ENCODE assay signal across 16 cellular contexts in genomic region chr2:216837740-216838139, GRCh38. TPM values are rescaled to one million over a fixed set of nuclear protein-coding genes. Genes with fewer than 3 reads are reported as not detected.
"Had no signal": no experiment of that assay in that cellular context is flagged by ENCODE, and none has a peak within 500 bp of the region (broad histone marks: within the 10 kb centered on the region; RNA-seq: fewer than 3 reads in every experiment).

No MANE protein-coding gene starts in this region.

- H3K27me3 ChIP-seq: body of pancreas, hepatocyte, stomach, uterus had no signal

- H3K9me3 ChIP-seq: body of pancreas, lower lobe of right lung, psoas muscle, stomach, uterus had no signal

- H3K27ac ChIP-seq: body of pancreas, hepatocyte, lower lobe of right lung, psoas muscle, stomach had no signal

- DNase-seq: activated B cell treated with CpG ODN at 0.5 μM for 24 hours; activated CD4-positive, alpha-beta T cell treated with anti-CD3 and anti-CD28 coated beads, Interleukin-2, amount 10 ng/mL, durations not matched to agents 7 days and 5 days; activated CD8-positive, alpha-beta memory T cell treated with anti-CD3 and anti-CD28 coated beads for 24 hours; activated naive CD4-positive, alpha-beta T cell treated with Interleukin-2 at 50 U/mL for 16 hours; body of pancreas; central memory CD4-positive, alpha-beta T cell; endodermal cell; erythroblast; kidney glomerular epithelial cell; lower lobe of right lung; naive B cell; psoas muscle; stimulated activated CD4-positive, alpha-beta T cell treated with anti-CD3 and anti-CD28 coated beads, Interleukin-4, amount 100 ng/mL, for 1 hour; stomach; uterus had no signal

- ATAC-seq: body of pancreas, lower lobe of right lung, psoas muscle had no signal

- H3K4me1 ChIP-seq: body of pancreas, lower lobe of right lung had no signal

- H3K36me3 ChIP-seq: lower lobe of right lung, stomach, uterus had no signal

- H3K4me3 ChIP-seq: body of pancreas, hepatocyte, lower lobe of right lung, psoas muscle, stomach, uterus had no signal

RNA-seq across cellular contexts. Expression of gene TNP1, which starts 22.1 kb away (rescaled TPM):
- total RNA-seq: activated B cell treated with CpG ODN at 0.5 μM for 24 hours; activated CD4-positive, alpha-beta T cell treated with anti-CD3 and anti-CD28 coated beads, Interleukin-2, amount 10 ng/mL, durations not matched to agents 7 days and 5 days; body of pancreas; endodermal cell; hepatocyte; lower lobe of right lung; psoas muscle; stomach; uterus had no signal
